Comparison of ENCODE assay signal across 1 cellular context in genomic region chr19:2475702-2476450, GRCh38.
TF ChIP-seq lines count a peak whose summit lies in the region.

TSS of gene GADD45B (plus strand) at chr19:2476127. CDS start at chr19:2476359, 232 bp downstream.

TF ChIP-seq in GM23338, 12 proteins besides CTCF, POLR2A, EP300 and RAD21:
- TF ChIP-seq NANOG (IDR thresholded peaks at IDR 0.05; ENCODE audit: borderline replicate concordance) (no peak), ZNF114 (CRISPR knock-in tag; IDR thresholded peaks at IDR 0.05) (peak; percentile 100), POLR2AphosphoS5 (IDR thresholded peaks at IDR 0.05; ENCODE audit: low read depth) (peak; percentile 100), EZH2phosphoT487 (IDR thresholded peaks at IDR 0.05; ENCODE audit: unreplicated experiment) (no peak), CREB1 (CRISPR knock-in tag; IDR thresholded peaks at IDR 0.05; ENCODE audit: low read depth) (0 out of 2 replicates have a peak, but pooled peaks have one; percentile 6), EZH2 (IDR thresholded peaks at IDR 0.05; ENCODE audit: low read depth, unreplicated experiment) (no peak), ZNF331 (CRISPR knock-in tag; IDR thresholded peaks at IDR 0.05; ENCODE audit: low read depth) (no peak), STAT1 (IDR thresholded peaks at IDR 0.05; ENCODE audit: unreplicated experiment) (no peak), JUNB (IDR thresholded peaks at IDR 0.05; ENCODE audit: unreplicated experiment) (no peak)
- TF ChIP-seq, protein P1, sequence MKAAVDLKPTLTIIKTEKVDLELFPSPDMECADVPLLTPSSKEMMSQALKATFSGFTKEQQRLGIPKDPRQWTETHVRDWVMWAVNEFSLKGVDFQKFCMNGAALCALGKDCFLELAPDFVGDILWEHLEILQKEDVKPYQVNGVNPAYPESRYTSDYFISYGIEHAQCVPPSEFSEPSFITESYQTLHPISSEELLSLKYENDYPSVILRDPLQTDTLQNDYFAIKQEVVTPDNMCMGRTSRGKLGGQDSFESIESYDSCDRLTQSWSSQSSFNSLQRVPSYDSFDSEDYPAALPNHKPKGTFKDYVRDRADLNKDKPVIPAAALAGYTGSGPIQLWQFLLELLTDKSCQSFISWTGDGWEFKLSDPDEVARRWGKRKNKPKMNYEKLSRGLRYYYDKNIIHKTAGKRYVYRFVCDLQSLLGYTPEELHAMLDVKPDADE (IDR thresholded peaks at IDR 0.05): no peak; the same call in 1 of the 2 replicates
- TF ChIP-seq, protein P2, sequence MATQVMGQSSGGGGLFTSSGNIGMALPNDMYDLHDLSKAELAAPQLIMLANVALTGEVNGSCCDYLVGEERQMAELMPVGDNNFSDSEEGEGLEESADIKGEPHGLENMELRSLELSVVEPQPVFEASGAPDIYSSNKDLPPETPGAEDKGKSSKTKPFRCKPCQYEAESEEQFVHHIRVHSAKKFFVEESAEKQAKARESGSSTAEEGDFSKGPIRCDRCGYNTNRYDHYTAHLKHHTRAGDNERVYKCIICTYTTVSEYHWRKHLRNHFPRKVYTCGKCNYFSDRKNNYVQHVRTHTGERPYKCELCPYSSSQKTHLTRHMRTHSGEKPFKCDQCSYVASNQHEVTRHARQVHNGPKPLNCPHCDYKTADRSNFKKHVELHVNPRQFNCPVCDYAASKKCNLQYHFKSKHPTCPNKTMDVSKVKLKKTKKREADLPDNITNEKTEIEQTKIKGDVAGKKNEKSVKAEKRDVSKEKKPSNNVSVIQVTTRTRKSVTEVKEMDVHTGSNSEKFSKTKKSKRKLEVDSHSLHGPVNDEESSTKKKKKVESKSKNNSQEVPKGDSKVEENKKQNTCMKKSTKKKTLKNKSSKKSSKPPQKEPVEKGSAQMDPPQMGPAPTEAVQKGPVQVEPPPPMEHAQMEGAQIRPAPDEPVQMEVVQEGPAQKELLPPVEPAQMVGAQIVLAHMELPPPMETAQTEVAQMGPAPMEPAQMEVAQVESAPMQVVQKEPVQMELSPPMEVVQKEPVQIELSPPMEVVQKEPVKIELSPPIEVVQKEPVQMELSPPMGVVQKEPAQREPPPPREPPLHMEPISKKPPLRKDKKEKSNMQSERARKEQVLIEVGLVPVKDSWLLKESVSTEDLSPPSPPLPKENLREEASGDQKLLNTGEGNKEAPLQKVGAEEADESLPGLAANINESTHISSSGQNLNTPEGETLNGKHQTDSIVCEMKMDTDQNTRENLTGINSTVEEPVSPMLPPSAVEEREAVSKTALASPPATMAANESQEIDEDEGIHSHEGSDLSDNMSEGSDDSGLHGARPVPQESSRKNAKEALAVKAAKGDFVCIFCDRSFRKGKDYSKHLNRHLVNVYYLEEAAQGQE (IDR thresholded peaks at IDR 0.05; ENCODE audit: unreplicated experiment): no peak
- TF ChIP-seq, protein P3, sequence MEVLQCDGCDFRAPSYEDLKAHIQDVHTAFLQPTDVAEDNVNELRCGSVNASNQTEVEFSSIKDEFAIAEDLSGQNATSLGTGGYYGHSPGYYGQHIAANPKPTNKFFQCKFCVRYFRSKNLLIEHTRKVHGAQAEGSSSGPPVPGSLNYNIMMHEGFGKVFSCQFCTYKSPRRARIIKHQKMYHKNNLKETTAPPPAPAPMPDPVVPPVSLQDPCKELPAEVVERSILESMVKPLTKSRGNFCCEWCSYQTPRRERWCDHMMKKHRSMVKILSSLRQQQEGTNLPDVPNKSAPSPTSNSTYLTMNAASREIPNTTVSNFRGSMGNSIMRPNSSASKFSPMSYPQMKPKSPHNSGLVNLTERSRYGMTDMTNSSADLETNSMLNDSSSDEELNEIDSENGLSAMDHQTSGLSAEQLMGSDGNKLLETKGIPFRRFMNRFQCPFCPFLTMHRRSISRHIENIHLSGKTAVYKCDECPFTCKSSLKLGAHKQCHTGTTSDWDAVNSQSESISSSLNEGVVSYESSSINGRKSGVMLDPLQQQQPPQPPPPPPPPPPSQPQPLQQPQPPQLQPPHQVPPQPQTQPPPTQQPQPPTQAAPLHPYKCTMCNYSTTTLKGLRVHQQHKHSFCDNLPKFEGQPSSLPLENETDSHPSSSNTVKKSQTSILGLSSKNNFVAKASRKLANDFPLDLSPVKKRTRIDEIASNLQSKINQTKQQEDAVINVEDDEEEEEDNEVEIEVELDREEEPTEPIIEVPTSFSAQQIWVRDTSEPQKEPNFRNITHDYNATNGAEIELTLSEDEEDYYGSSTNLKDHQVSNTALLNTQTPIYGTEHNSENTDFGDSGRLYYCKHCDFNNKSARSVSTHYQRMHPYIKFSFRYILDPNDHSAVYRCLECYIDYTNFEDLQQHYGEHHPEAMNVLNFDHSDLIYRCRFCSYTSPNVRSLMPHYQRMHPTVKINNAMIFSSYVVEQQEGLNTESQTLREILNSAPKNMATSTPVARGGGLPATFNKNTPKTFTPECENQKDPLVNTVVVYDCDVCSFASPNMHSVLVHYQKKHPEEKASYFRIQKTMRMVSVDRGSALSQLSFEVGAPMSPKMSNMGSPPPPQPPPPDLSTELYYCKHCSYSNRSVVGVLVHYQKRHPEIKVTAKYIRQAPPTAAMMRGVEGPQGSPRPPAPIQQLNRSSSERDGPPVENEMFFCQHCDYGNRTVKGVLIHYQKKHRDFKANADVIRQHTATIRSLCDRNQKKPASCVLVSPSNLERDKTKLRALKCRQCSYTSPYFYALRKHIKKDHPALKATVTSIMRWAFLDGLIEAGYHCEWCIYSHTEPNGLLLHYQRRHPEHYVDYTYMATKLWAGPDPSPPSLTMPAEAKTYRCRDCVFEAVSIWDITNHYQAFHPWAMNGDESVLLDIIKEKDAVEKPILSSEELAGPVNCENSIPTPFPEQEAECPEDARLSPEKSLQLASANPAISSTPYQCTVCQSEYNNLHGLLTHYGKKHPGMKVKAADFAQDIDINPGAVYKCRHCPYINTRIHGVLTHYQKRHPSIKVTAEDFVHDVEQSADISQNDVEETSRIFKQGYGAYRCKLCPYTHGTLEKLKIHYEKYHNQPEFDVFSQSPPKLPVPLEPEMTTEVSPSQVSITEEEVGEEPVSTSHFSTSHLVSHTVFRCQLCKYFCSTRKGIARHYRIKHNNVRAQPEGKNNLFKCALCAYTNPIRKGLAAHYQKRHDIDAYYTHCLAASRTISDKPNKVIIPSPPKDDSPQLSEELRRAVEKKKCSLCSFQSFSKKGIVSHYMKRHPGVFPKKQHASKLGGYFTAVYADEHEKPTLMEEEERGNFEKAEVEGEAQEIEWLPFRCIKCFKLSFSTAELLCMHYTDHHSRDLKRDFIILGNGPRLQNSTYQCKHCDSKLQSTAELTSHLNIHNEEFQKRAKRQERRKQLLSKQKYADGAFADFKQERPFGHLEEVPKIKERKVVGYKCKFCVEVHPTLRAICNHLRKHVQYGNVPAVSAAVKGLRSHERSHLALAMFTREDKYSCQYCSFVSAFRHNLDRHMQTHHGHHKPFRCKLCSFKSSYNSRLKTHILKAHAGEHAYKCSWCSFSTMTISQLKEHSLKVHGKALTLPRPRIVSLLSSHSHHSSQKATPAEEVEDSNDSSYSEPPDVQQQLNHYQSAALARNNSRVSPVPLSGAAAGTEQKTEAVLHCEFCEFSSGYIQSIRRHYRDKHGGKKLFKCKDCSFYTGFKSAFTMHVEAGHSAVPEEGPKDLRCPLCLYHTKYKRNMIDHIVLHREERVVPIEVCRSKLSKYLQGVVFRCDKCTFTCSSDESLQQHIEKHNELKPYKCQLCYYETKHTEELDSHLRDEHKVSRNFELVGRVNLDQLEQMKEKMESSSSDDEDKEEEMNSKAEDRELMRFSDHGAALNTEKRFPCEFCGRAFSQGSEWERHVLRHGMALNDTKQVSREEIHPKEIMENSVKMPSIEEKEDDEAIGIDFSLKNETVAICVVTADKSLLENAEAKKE (CRISPR knock-in tag; IDR thresholded peaks at IDR 0.05): no peak
